ENCODE assay signal across 8 cellular contexts in genomic region chr12:128783129-128783574, GRCh38. TPM values are rescaled to one million over a fixed set of nuclear protein-coding genes. Genes with fewer than 3 reads are reported as not detected.
DNase-seq lines count a peak whose midpoint lies in the region; ATAC-seq and TF ChIP-seq lines count a peak whose summit lies in the region.

No MANE protein-coding gene starts in this region.

- no peak for TF ChIP-seq POLR2A in lower leg skin (IDR thresholded peaks at IDR 0.05)

- peak; percentile 53 for ATAC-seq in HG02571 (IDR thresholded peaks at IDR 0.05; ENCODE audit: unreplicated experiment)

- H3K4me3 ChIP-seq in lower leg skin (ENCODE audit: low read depth, poor library complexity, severe bottlenecking): no peak overlapping the region

- in situ Hi-C loops in GM13977 (cut with MboI; ENCODE audit: low pct_unique_long_range_greater_than_20kb, low sequenced_read_pairs, unreplicated experiment): no loop called here

- DNase-seq in GM13977 (ENCODE audit: low spot score) (peak; percentile 72), RKO (ENCODE audit: low spot score) (peak; percentile 34), glomerular visceral epithelial cell (ENCODE audit: extremely low spot score) (peak; percentile 44), KG1 (lab: John Stamatoyannopoulos, UW) (no peak), HuH-7.5 (ENCODE audit: low spot score) (no peak), lower leg skin (ENCODE audit: low spot score in 2 of 2) (no peak), DMS153 treated with DMSO at 0.1 percent for 48 hours (lab: John Stamatoyannopoulos, UW; ENCODE audit: unreplicated experiment) (no peak)

- 61 to 65% methylated on average over 8 of the region's 8 CpGs for WGBS in lower leg skin, 2 donors

- intact Hi-C loops in lower leg skin (cut with DNase I; ENCODE audit: low total_unique reads): no loop called here

- TF ChIP-seq CTCF in GM13977 (IDR thresholded peaks at IDR 0.05; ENCODE audit: extremely low read depth, insufficient read depth, missing control alignments): no peak
- TF ChIP-seq CTCF in lower leg skin (IDR thresholded peaks at IDR 0.05): no peak

RNA-seq across cellular contexts. Expression of gene SLC15A4, which starts 40.6 kb away (rescaled TPM):
- 10 to 100 TPM; 41.3 to 55.1 (median 43.6) TPM for total RNA-seq in lower leg skin

Comparison
In these comparisons a context has a peak if more than half of its experiments do, and no peak if none do; other contexts are left out.
1. DNase-seq: peak in GM13977 (single experiment), RKO (single experiment) and glomerular visceral epithelial cell (single experiment); none in KG1 (single experiment), HuH-7.5 (single experiment), lower leg skin (0 of 2) and DMS153 treated with DMSO at 0.1 percent for 48 hours (single experiment).